15 cellular contexts compared by ENCODE assay signal in the genomic region with DNA sequence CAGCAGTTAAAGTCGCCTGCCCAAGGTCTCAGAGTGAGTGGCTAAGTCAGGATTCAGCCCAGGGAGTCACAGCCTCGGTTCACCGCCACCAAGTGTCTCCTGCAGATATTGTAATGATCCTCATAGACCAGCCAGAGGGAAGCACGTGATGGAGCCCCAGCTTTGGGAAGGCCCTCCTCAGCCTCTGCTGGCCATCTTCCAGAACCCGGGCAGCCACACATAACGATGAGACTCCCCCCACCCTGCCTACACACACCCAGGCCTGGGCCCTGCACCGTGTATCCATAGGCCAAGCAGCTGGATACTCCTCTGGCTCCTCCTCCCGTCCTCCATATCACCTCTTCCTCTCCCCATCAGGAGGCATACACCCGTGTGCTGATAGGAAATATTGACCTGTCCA. TPM values are rescaled to one million over a fixed set of nuclear protein-coding genes. Genes with fewer than 3 reads are reported as not detected.
DNase-seq lines count a peak whose midpoint lies in the region; ATAC-seq, FAIRE-seq and TF ChIP-seq lines count a peak whose summit lies in the region.
"Had no signal": no experiment of that assay in that cellular context is flagged by ENCODE, and none has a peak within 500 bp of the region (broad histone marks: within the 10 kb centered on the region; RNA-seq: fewer than 3 reads in every experiment).

No MANE protein-coding gene starts in this region.

- TF ChIP-seq CTCF in activated B cell treated with CpG ODN at 0.5 μM for 24 hours (IDR thresholded peaks at IDR 0.05) (no peak), kidney (IDR thresholded peaks at IDR 0.05; ENCODE audit: borderline replicate concordance, extremely low read depth, insufficient read depth) (no peak), vagina (IDR thresholded peaks at IDR 0.05) (no peak)

- POLR2A ChIA-PET in activated B cell treated with CpG ODN at 0.5 μM for 24 hours (lab: Charles Lee) = interaction anchor here (1.2 to 11.1 kb wide), 2 partner anchors 15 to 23 kb away, joined by 3 to 261 read pairs; partner anchors contain the start of gene SASH3

- 35% methylated on average over 9 of the region's 9 CpGs for WGBS in thymus

- intact Hi-C loops in activated B cell treated with CpG ODN at 0.5 μM for 24 hours (cut with micrococcal nuclease) = no loop called here
- intact Hi-C loops in kidney (cut with DNase I) = no loop called here
- intact Hi-C loops in vagina (cut with DNase I) = no loop called here
- intact Hi-C loops in left colon (cut with DNase I, micrococcal nuclease) = no loop called here

- H3K4me3 Mint-ChIP-seq in activated T-cell treated with anti-CD3 and anti-CD28 coated beads, Interleukin-2, amount 50 U/mL, for 72 hours = peak overlapping the region; percentile 36 to 79
- H3K4me3 Mint-ChIP-seq in activated B cell treated with CpG ODN at 0.5 μM for 24 hours = no peak overlapping the region

- peak; percentile 18 for ATAC-seq in activated T-cell treated with anti-CD3 and anti-CD28 coated beads, Interleukin-2, amount 50 U/mL, for 72 hours (replicated peaks in 1 of 2)
- ATAC-seq in activated B cell treated with CpG ODN at 0.5 μM for 24 hours (ENCODE audit: low read depth) = no peak
- ATAC-seq in left colon = no peak

- CTCF ChIA-PET in activated B cell treated with CpG ODN at 0.5 μM for 24 hours (lab: Charles Lee) = interaction anchor here (1.5 to 2.2 kb wide), 3 partner anchors 9 to 63 kb away, joined by 8 to 10 read pairs (median 8); partner anchors contain the start of gene SASH3

- no peaks in the 10 kb centered on the region for H3K36me3 Mint-ChIP-seq in activated T-cell treated with anti-CD3 and anti-CD28 coated beads, Interleukin-2, amount 50 U/mL, for 72 hours (ENCODE audit: insufficient read depth in 2 of 2)
- no peaks in the 10 kb centered on the region for H3K36me3 Mint-ChIP-seq in activated B cell treated with CpG ODN at 0.5 μM for 24 hours (ENCODE audit: low read depth)

- TF ChIP-seq POLR2A in vagina (IDR thresholded peaks at IDR 0.05) = no peak

- H3K9ac ChIP-seq in kidney (ENCODE audit: low read length in 2 of 2) = no peak overlapping the region

- no peaks in the 10 kb centered on the region for H3K27me3 Mint-ChIP-seq in activated T-cell treated with anti-CD3 and anti-CD28 coated beads, Interleukin-2, amount 50 U/mL, for 72 hours (ENCODE audit: low read depth)
- no peaks in the 10 kb centered on the region for H3K27me3 Mint-ChIP-seq in activated B cell treated with CpG ODN at 0.5 μM for 24 hours

- H3K9me3 ChIP-seq in kidney (ENCODE audit: control insufficient read depth in 1 of 2, low read length in 2 of 2) = no peaks in the 10 kb centered on the region
- no peaks in the 10 kb centered on the region for H3K9me3 ChIP-seq in thymus (ENCODE audit: control insufficient read depth)
- no peaks in the 10 kb centered on the region for H3K9me3 ChIP-seq in vagina
- H3K9me3 ChIP-seq: MG63 had no signal

- H3K27ac ChIP-seq in kidney (ENCODE audit: low read depth in 2 of 2, low read length in 2 of 2) (no peak overlapping the region), thymus (ENCODE audit: low read depth) (peak overlapping the region; percentile 27), vagina (no peak overlapping the region)
- H3K27ac ChIP-seq: HL-60 had no signal

- peak overlapping the region; percentile 93 for H3K27ac Mint-ChIP-seq in activated T-cell treated with anti-CD3 and anti-CD28 coated beads, Interleukin-2, amount 50 U/mL, for 72 hours
- H3K27ac Mint-ChIP-seq in activated B cell treated with CpG ODN at 0.5 μM for 24 hours = peak overlapping the region; percentile 85

- DNase-seq in activated T-cell treated with anti-CD3 and anti-CD28 coated beads, Interleukin-2, amount 50 U/mL, for 72 hours = no peak
- no peak for DNase-seq in activated T-cell treated with anti-CD3 and anti-CD28 coated beads, Interleukin-2, amount 50 U/mL, for 1 hour
- DNase-seq in activated B cell treated with CpG ODN at 0.5 μM for 24 hours = no peak
- DNase-seq in kidney = peak; percentile 54
- DNase-seq in NK-92 treated with Interleukin-12 subunit alpha and Interleukin-12 subunit beta, amount 100 ng/mL, for 24 hours (lab: John Stamatoyannopoulos, UW) = no peak
- DNase-seq in vagina (ENCODE audit: extremely low spot score in 2 of 2) = no peak
- DNase-seq in left colon = no peak
- DNase-seq: DMS79, NCI-H2171 treated with DMSO at 0.1 percent for 48 hours, SW 1271 had no signal

- H3K4me1 Mint-ChIP-seq in activated T-cell treated with anti-CD3 and anti-CD28 coated beads, Interleukin-2, amount 50 U/mL, for 72 hours (ENCODE audit: low read depth) = peaks cover 43% of the 10 kb centered on the region
- peaks cover 57% of the 10 kb centered on the region for H3K4me1 Mint-ChIP-seq in activated B cell treated with CpG ODN at 0.5 μM for 24 hours

- H3K36me3 ChIP-seq in kidney (ENCODE audit: control insufficient read depth in 1 of 2, insufficient read depth in 2 of 2, low read length in 2 of 2) = no peaks in the 10 kb centered on the region
- H3K36me3 ChIP-seq in thymus (ENCODE audit: control insufficient read depth, insufficient read depth) = no peaks in the 10 kb centered on the region
- no peaks in the 10 kb centered on the region for H3K36me3 ChIP-seq in vagina
- H3K36me3 ChIP-seq: MG63 had no signal

- H3K4me3 ChIP-seq in kidney (ENCODE audit: low read length in 2 of 2) = no peak overlapping the region
- no peak overlapping the region for H3K4me3 ChIP-seq in thymus (ENCODE audit: low read length)
- H3K4me3 ChIP-seq in vagina = no peak overlapping the region
- H3K4me3 ChIP-seq: MG63 had no signal

- no peaks in the 10 kb centered on the region for H3K4me1 ChIP-seq in kidney (ENCODE audit: control insufficient read depth in 1 of 2, insufficient read depth in 1 of 2, low read depth in 1 of 2, low read length in 2 of 2)
- H3K4me1 ChIP-seq in thymus (ENCODE audit: control insufficient read depth, insufficient read depth, low read length) = peaks cover 17% of the 10 kb centered on the region
- no peaks in the 10 kb centered on the region for H3K4me1 ChIP-seq in vagina

- H3K27me3 ChIP-seq in thymus (ENCODE audit: control insufficient read depth, insufficient read depth) (no peaks in the 10 kb centered on the region), vagina (no peaks in the 10 kb centered on the region)
- H3K27me3 ChIP-seq: MG63 had no signal

- FAIRE-seq in kidney (lab: Jason Lieb, UNC) = no peak
- FAIRE-seq: endometrium, urothelium cell line had no signal

- no peaks in the 10 kb centered on the region for H3K9me3 Mint-ChIP-seq in activated T-cell treated with anti-CD3 and anti-CD28 coated beads, Interleukin-2, amount 50 U/mL, for 72 hours
- H3K9me3 Mint-ChIP-seq in activated B cell treated with CpG ODN at 0.5 μM for 24 hours = no peaks in the 10 kb centered on the region

RNA-seq across cellular contexts. Expression of gene SASH3, which starts 19.6 kb away (rescaled TPM):
- total RNA-seq in activated T-cell treated with anti-CD3 and anti-CD28 coated beads, Interleukin-2, amount 50 U/mL, for 72 hours = 100 to 1,000 TPM; 148 to 166 TPM
- total RNA-seq in activated B cell treated with CpG ODN at 0.5 μM for 24 hours = 209 TPM in 2 replicates
- 18.3 TPM for total RNA-seq in kidney
- 1.9 TPM for polyA plus RNA-seq in kidney (ENCODE audit: insufficient read depth, low read depth, low replicate concordance)
- 58.2 TPM for polyA plus RNA-seq in thymus
- total RNA-seq in vagina = 14.0 TPM
- 1 to 10 TPM; 1.3 to 7.5 TPM for total RNA-seq in left colon

RNA-seq across cellular contexts. Expression of gene XPNPEP2, which starts 21.4 kb away (rescaled TPM):
- under 1 TPM; 0.24 to 0.42 TPM for total RNA-seq in activated T-cell treated with anti-CD3 and anti-CD28 coated beads, Interleukin-2, amount 50 U/mL, for 72 hours
- total RNA-seq in activated B cell treated with CpG ODN at 0.5 μM for 24 hours (0.07 TPM in 2 replicates), kidney (2.0 TPM), vagina (22.3 TPM), left colon (10 to 100 TPM; 11.9 to 22.6 TPM)
- polyA plus RNA-seq in kidney (ENCODE audit: insufficient read depth, low read depth, low replicate concordance) (78.6 TPM), thymus (0.62 TPM)

Comparison
In these comparisons a context has a peak if more than half of its experiments do, and no peak if none do; other contexts are left out.
1. ATAC-seq: peak in activated T-cell treated with anti-CD3 and anti-CD28 coated beads, Interleukin-2, amount 50 U/mL, for 72 hours (2 of 2); none in activated B cell treated with CpG ODN at 0.5 μM for 24 hours (single experiment) and left colon (single experiment).